In the genomic region with DNA sequence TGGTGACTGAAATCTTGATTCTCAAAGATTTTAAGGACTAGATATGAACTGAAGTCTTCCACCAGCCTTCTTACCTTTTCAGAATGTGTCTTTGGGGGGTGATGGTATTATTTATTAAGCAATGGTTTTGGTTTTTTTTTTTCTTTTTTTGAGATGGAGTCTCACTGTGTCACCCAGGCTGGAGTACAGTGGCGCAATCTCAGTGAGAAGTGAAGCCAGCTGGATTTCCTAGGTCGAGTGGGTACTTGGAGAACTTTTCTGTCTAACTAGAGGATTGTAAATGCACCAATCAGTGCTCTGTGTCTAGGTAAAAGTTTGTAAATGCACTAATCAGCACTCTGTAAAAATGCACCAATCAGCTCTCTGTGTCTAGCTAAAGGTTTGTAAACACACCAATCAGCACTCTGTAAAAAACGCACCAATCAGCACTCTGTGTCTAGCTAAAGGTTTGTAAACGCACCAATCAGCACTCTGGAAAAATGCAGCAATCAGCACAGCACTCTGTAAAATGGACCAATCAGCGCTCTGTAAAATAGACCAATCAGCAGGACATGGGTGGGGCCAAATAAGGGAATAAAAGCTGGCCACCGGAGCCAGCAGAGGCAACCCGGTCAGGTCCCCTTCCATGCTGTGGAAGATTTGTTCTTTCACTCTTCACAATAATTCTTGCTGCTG, we compare ENCODE assay signal across 7 cellular contexts.
A peak's percentile ranks its signal among the peaks of the same experiment; 100 is the strongest.
DNase-seq lines count a peak whose midpoint lies in the region; ATAC-seq, FAIRE-seq and TF ChIP-seq lines count a peak whose summit lies in the region.
"Not testable (repeated sequence)": the region's sequence is repeated elsewhere in the genome, so short reads cannot be mapped to it uniquely, and the experiment has no call there.

No MANE protein-coding gene starts in this region.

- not testable (repeated sequence) for H2AFZ ChIP-seq in K562 (ENCODE audit: low read depth, low read length); HepG2 (ENCODE audit: low read length)

- not testable (repeated sequence) for FAIRE-seq in K562 (lab: Jason Lieb, UNC); HepG2 (lab: Jason Lieb, UNC)

- peak; percentile 8 for DNase-seq in CMK (ENCODE audit: low read depth)
- peak; percentile 27 for DNase-seq in HT1080 (ENCODE audit: low read depth)
- peak; percentile 48 for DNase-seq in NAMALWA (ENCODE audit: low spot score)
- peak; percentile 91 for DNase-seq in T1000 (lab: John Stamatoyannopoulos, UW)
- peak in 1 of 4 experiments; percentile 20 for DNase-seq in K562 (ENCODE audit: extremely low read depth in 1 of 4, low spot score in 3 of 4)
- DNase-seq in fibroblast of mammary gland (ENCODE audit: low read depth), result peak; percentile 15
- not testable (repeated sequence) for DNase-seq in HepG2 (ENCODE audit: low spot score)

- not testable (repeated sequence) for TF ChIP-seq POLR2A in K562 (conservative IDR thresholded peaks at IDR 0.05); HepG2 (IDR thresholded peaks at IDR 0.05; ENCODE audit: insufficient read depth in 1 of 2, low read depth in 2 of 2, low read length in 2 of 2)

- H4K20me1 ChIP-seq in K562 (replicated peaks; ENCODE audit: control insufficient read depth, insufficient read depth, low read length); HepG2 (ENCODE audit: insufficient read depth, low read length): not testable (repeated sequence)

- POLR2A ChIA-PET in K562 (lab: Yijun Ruan, JAX), result interaction anchor here (0.9 to 1.6 kb wide), 3 partner anchors 11 to 53 kb away, joined by 3 to 5 read pairs (median 3); no protein-coding TSS in a partner anchor
- POLR2A ChIA-PET in HepG2 (lab: Yijun Ruan, JAX), result not testable (repeated sequence)

- TF ChIP-seq RAD21 in K562 (CRISPR knock-in tag; conservative IDR thresholded peaks at IDR 0.05 in 1 of 2, IDR thresholded peaks at IDR 0.05 in 1 of 2); HepG2 (CRISPR knock-in tag; IDR thresholded peaks at IDR 0.05): not testable (repeated sequence)

- H3K4me2 ChIP-seq in K562 (ENCODE audit: insufficient read depth, low read length); HepG2 (ENCODE audit: low read depth, low read length): not testable (repeated sequence)

- in situ Hi-C loops in K562 (cut with MboI); HepG2 (cut with HindIII; ENCODE audit: extremely low pct_ligation_motif_present, low pct_unique_long_range_greater_than_20kb): not testable (repeated sequence)

- TF ChIP-seq CTCF in K562 (IDR thresholded peaks at IDR 0.05 in 2 of 3, conservative IDR thresholded peaks at IDR 0.05 in 1 of 3; ENCODE audit: insufficient read depth in 2 of 3, low read depth in 1 of 3, low read length in 3 of 3); fibroblast of mammary gland (conservative IDR thresholded peaks at IDR 0.05; ENCODE audit: control insufficient read depth, insufficient read depth, low read depth, low read length); HepG2 (CRISPR knock-in tag; IDR thresholded peaks at IDR 0.05): not testable (repeated sequence)

- H3K4me3 ChIP-seq in K562; fibroblast of mammary gland (ENCODE audit: control insufficient read depth, low read depth, low read length); HepG2 (replicated peaks in 1 of 3; ENCODE audit: insufficient read depth in 1 of 3, low read depth in 2 of 3, low read length in 3 of 3): not testable (repeated sequence)

- H3K9me1 ChIP-seq in K562 (ENCODE audit: control insufficient read depth, insufficient read depth, low read length), result not testable (repeated sequence)

- H3K4me1 ChIP-seq in K562 (replicated peaks in 1 of 2; ENCODE audit: control insufficient read depth in 2 of 2, insufficient read depth in 2 of 2, low read length in 2 of 2); HepG2 (ENCODE audit: insufficient read depth, low read length): not testable (repeated sequence)

- not testable (repeated sequence) for BruUV-seq in K562 (replicated peaks; lab: Mats Ljungman, UMichigan); HepG2 (replicated peaks; lab: Mats Ljungman, UMichigan)

- H3K79me2 ChIP-seq in K562 (ENCODE audit: control insufficient read depth, insufficient read depth, low read length); HepG2 (ENCODE audit: insufficient read depth, low read length): not testable (repeated sequence)

- not testable (repeated sequence) for ATAC-seq in K562, HepG2

- intact Hi-C loops in K562 (cut with micrococcal nuclease); HepG2 (cut with micrococcal nuclease; ENCODE audit: unreplicated experiment): not testable (repeated sequence)

- CTCF ChIA-PET in K562 (lab: Yijun Ruan, JAX; ENCODE audit: low intra/inter-chr PET ratio); HepG2 (lab: Yijun Ruan, JAX; ENCODE audit: low intra/inter-chr PET ratio, low total read pairs): not testable (repeated sequence)

- not testable (repeated sequence) for H3K27ac ChIP-seq in K562 (ENCODE audit: extremely low read depth, low read depth, low read length); HepG2 (ENCODE audit: extremely low read length, insufficient read depth, low read length)

- not testable (repeated sequence) for H3K27me3 ChIP-seq in K562 (ENCODE audit: control insufficient read depth in 2 of 2, insufficient read depth in 2 of 2, low read length in 2 of 2)
- peaks cover 0 to 10% of the 10 kb centered on the region in 2 experiments; a peak in 2 of 5 replicates for H3K27me3 ChIP-seq in HepG2 (ENCODE audit: control insufficient read depth in 1 of 2, insufficient read depth in 2 of 2, low read length in 2 of 2)

- H3K9ac ChIP-seq in K562 (ENCODE audit: insufficient read depth in 1 of 2, low read depth in 2 of 2, low read length in 2 of 2); HepG2 (ENCODE audit: insufficient read depth, low read depth, low read length): not testable (repeated sequence)

- WGBS in K562 (ENCODE audit: insufficient coverage, low coverage, missing lambda C conversion rate), result 6% methylated on average over 7 of the region's 7 CpGs
- WGBS in HepG2 (ENCODE audit: low lambda C conversion rate), result 50% methylated on average over 7 of the region's 7 CpGs

- H3K9me3 ChIP-seq in K562 (replicated peaks; ENCODE audit: control insufficient read depth, insufficient read depth, low read depth, low read length); HepG2 (ENCODE audit: low read length): not testable (repeated sequence)

- not testable (repeated sequence) for TF ChIP-seq EP300 in K562 (IDR thresholded peaks at IDR 0.05; ENCODE audit: low read length); HepG2 (IDR thresholded peaks at IDR 0.05; ENCODE audit: low read depth in 2 of 2, low read length in 2 of 2); HepG2 (CRISPR knock-in tag; IDR thresholded peaks at IDR 0.05; ENCODE audit: borderline replicate concordance)

- H3K36me3 ChIP-seq in K562 (ENCODE audit: control insufficient read depth, insufficient read depth, low read length); HepG2 (replicated peaks in 1 of 2; ENCODE audit: control insufficient read depth in 1 of 2, insufficient read depth in 2 of 2, low read length in 2 of 2): not testable (repeated sequence)

TF ChIP-seq in K562, 482 proteins besides CTCF, POLR2A, EP300 and RAD21:
- TF ChIP-seq ZNF316 (IDR thresholded peaks at IDR 0.05) (peak; percentile 74), POLR2H (tag; IDR thresholded peaks at IDR 0.05; ENCODE audit: low read depth) (peak; percentile 52; the same call in 1 of the 2 replicates), ASH1L (IDR thresholded peaks at IDR 0.05; ENCODE audit: borderline replicate concordance, low read depth, partially characterized antibody) (peak; percentile 76), MAFG (tag; conservative IDR thresholded peaks at IDR 0.05) (peak; percentile 52), C11orf30 (IDR thresholded peaks at IDR 0.05; ENCODE audit: low read depth) (peak; percentile 56), FOS (IDR thresholded peaks at IDR 0.05; ENCODE audit: extremely low read depth, insufficient read length) (peak; percentile 42), NFYB (IDR thresholded peaks at IDR 0.05; ENCODE audit: extremely low read depth, insufficient read length) (peak; percentile 69)

TF ChIP-seq in HepG2, 621 proteins besides CTCF, POLR2A, EP300 and RAD21:
- peak; percentile 11; the same call in 1 of the 2 replicates for TF ChIP-seq MAFF (IDR thresholded peaks at IDR 0.05; ENCODE audit: low read depth, low read length)
- 0 out of 4 replicates have a peak, but pooled peaks of 1 of the 2 experiments have one; percentile 10 for TF ChIP-seq MAFK (conservative IDR thresholded peaks at IDR 0.05 in 1 of 2, IDR thresholded peaks at IDR 0.05 in 1 of 2; ENCODE audit: low read length in 2 of 2)
- peak; percentile 30; the same call in 1 of the 2 replicates for TF ChIP-seq NFYC (CRISPR knock-in tag; IDR thresholded peaks at IDR 0.05)
- peak; percentile 54 for TF ChIP-seq NFYB (CRISPR knock-in tag; IDR thresholded peaks at IDR 0.05)
